ENCODE assay signal across 19 cellular contexts in genomic region chr1:185934476-185935189, GRCh38.
DNase-seq lines count a peak whose midpoint lies in the region; ATAC-seq and TF ChIP-seq lines count a peak whose summit lies in the region.
"Had no signal": no experiment of that assay in that cellular context is flagged by ENCODE, and none has a peak within 500 bp of the region (broad histone marks: within the 10 kb centered on the region; RNA-seq: fewer than 3 reads in every experiment).

No MANE protein-coding gene starts in this region.

- in situ Hi-C loops in KBM-7 (cut with MboI; ENCODE audit: low pct_unique_long_range_greater_than_20kb, low sequenced_read_pairs), result no loop called here

- ATAC-seq in HG02610 (IDR thresholded peaks at IDR 0.05; ENCODE audit: unreplicated experiment), result no peak
- ATAC-seq: PC-3, T-helper 17 cell had no signal

- peaks cover 9% of the 10 kb centered on the region for H3K9me3 Mint-ChIP-seq in nephron
- H3K9me3 Mint-ChIP-seq: activated CD4-positive, alpha-beta memory T cell treated with anti-CD3 and anti-CD28 coated beads, Interleukin-2, amount 10 ng/mL, durations not matched to agents 7 days and 5 days had no signal

- no peak overlapping the region for H3K4me3 ChIP-seq in epithelial cell of esophagus (ENCODE audit: low read length)
- H3K4me3 ChIP-seq: sigmoid colon, suprapubic skin had no signal

- H3K27me3 Mint-ChIP-seq in nephron (ENCODE audit: low read depth), result no peaks in the 10 kb centered on the region
- H3K27me3 Mint-ChIP-seq: activated CD4-positive, alpha-beta memory T cell treated with anti-CD3 and anti-CD28 coated beads, Interleukin-2, amount 10 ng/mL, durations not matched to agents 7 days and 5 days had no signal

- peak; percentile 11 for DNase-seq in EL
- DNase-seq in OCI-M1 (lab: John Stamatoyannopoulos, UW), result peak; percentile 49
- DNase-seq in epithelial cell of esophagus (ENCODE audit: low read depth), result peak; percentile 55
- DNase-seq in KBM-7, result no peak
- DNase-seq in activated CD8-positive, alpha-beta memory T cell treated with anti-CD3 and anti-CD28 coated beads for 24 hours, result no peak
- no peak for DNase-seq in activated T-cell treated with anti-CD3 and anti-CD28 coated beads for 4 hours
- DNase-seq: activated CD4-positive, alpha-beta memory T cell treated with anti-CD3 and anti-CD28 coated beads, Interleukin-2, amount 10 ng/mL, durations not matched to agents 7 days and 5 days; activated gamma-delta T cell treated with Interleukin-2 at 50 U/mL for 16 hours; erythroblast; MV-4-11; naive B cell; NCI-H2171 treated with DMSO at 0.1 percent for 48 hours; PC-3; sigmoid colon; T-helper 17 cell had no signal

- H3K27ac Mint-ChIP-seq in nephron, result peak overlapping the region; percentile 26 to 63 (median 41)
- H3K27ac Mint-ChIP-seq: activated CD4-positive, alpha-beta memory T cell treated with anti-CD3 and anti-CD28 coated beads, Interleukin-2, amount 10 ng/mL, durations not matched to agents 7 days and 5 days; naive B cell; T-helper 17 cell had no signal

- TF ChIP-seq CTCF in epithelial cell of esophagus (IDR thresholded peaks at IDR 0.05; ENCODE audit: insufficient read depth, low read depth, low read length, missing control alignments) (no peak), nephron (IDR thresholded peaks at IDR 0.05; ENCODE audit: unreplicated experiment in 3 of 3) (no peak)

- no peaks in the 10 kb centered on the region for H3K4me1 Mint-ChIP-seq in nephron
- H3K4me1 Mint-ChIP-seq: activated CD4-positive, alpha-beta memory T cell treated with anti-CD3 and anti-CD28 coated beads, Interleukin-2, amount 10 ng/mL, durations not matched to agents 7 days and 5 days; central memory CD8-positive, alpha-beta T cell; naive B cell; T-helper 17 cell had no signal

- peaks cover 18% of the 10 kb centered on the region for H3K36me3 Mint-ChIP-seq in nephron (ENCODE audit: low read depth)
- H3K36me3 Mint-ChIP-seq: naive B cell had no signal

- H3K4me3 Mint-ChIP-seq in nephron, result no peak overlapping the region
- H3K4me3 Mint-ChIP-seq: activated CD4-positive, alpha-beta memory T cell treated with anti-CD3 and anti-CD28 coated beads, Interleukin-2, amount 10 ng/mL, durations not matched to agents 7 days and 5 days; central memory CD8-positive, alpha-beta T cell; naive B cell; T-helper 17 cell had no signal

Comparison
In these comparisons a context has a peak if more than half of its experiments do, and no peak if none do; other contexts are left out.
1. DNase-seq: peak in EL (single experiment), OCI-M1 (single experiment) and epithelial cell of esophagus (single experiment); none in KBM-7 (single experiment), activated CD8-positive, alpha-beta memory T cell treated with anti-CD3 and anti-CD28 coated beads for 24 hours (single experiment) and activated T-cell treated with anti-CD3 and anti-CD28 coated beads for 4 hours (single experiment).